Comparison of ENCODE assay signal across 8 cellular contexts in genomic region chr19:10230904-10231623, GRCh38. TPM values are rescaled to one million over a fixed set of nuclear protein-coding genes. Genes with fewer than 3 reads are reported as not detected.
DNase-seq lines count a peak whose midpoint lies in the region; ATAC-seq, FAIRE-seq and TF ChIP-seq lines count a peak whose summit lies in the region.

S1PR2 (minus strand) TSS chr19:10231331; CDS start chr19:10224905, 6,426 bp downstream.

- peak; percentile 84 for DNase-seq in D341Med (ENCODE audit: low spot score)
- DNase-seq in HCT116 (ENCODE audit: low read depth, low spot score) = peak; percentile 49
- peak; percentile 74 for DNase-seq in NCI-H2029 (lab: John Stamatoyannopoulos, UW)
- DNase-seq in bronchial epithelial cell (ENCODE audit: low read depth) = no peak
- peak; percentile 67 to 70 (median 69) for DNase-seq in immature natural killer cell
- DNase-seq in stimulated activated CD4-positive, alpha-beta T cell treated with anti-CD3 and anti-CD28 coated beads, Interleukin-15, amount 100 ng/mL, for 1 hour (ENCODE audit: low read depth in 1 of 2, low spot score in 1 of 2) = peak; percentile 30 to 58

- intact Hi-C loops in HCT116 (cut with micrococcal nuclease) = no loop called here

- TF ChIP-seq RAD21 in HCT116 (IDR thresholded peaks at IDR 0.05; ENCODE audit: low read depth) = no peak

- RAD21 ChIA-PET in HCT116 (lab: Charles Lee; ENCODE audit: low non-redundant PET in 1 of 2, low total read pairs in 2 of 2, uncharacterized antibody in 2 of 2, unreplicated experiment in 2 of 2) = no interaction called here

- H3K27me3 Mint-ChIP-seq in immature natural killer cell (ENCODE audit: low read depth in 3 of 3) = peaks cover 0 to 11% (median 2%) of the 10 kb centered on the region in 3 donors

- peak within 1 kb of the TSS; percentile 85 for H3K27ac ChIP-seq in HCT116 (ENCODE audit: low read depth, low read length)

- TF ChIP-seq POLR2A in HCT116 (IDR thresholded peaks at IDR 0.05; ENCODE audit: borderline replicate concordance, extremely low read depth, insufficient read depth, insufficient read length) = no peak

- H3K27me3 ChIP-seq in HCT116 (ENCODE audit: insufficient read depth, low read length) = no peaks in the 10 kb centered on the region
- no peaks in the 10 kb centered on the region for H3K27me3 ChIP-seq in bronchial epithelial cell (ENCODE audit: control insufficient read depth, insufficient read depth, low read length)

- no peaks in the 10 kb centered on the region for H3K36me3 Mint-ChIP-seq in immature natural killer cell

- TF ChIP-seq CTCF in HCT116 (IDR thresholded peaks at IDR 0.05 in 2 of 3, conservative IDR thresholded peaks at IDR 0.05 in 1 of 3; ENCODE audit: borderline replicate concordance in 1 of 3, insufficient read depth in 1 of 3, low read depth in 2 of 3, low read length in 2 of 3) (no peak), WI38 (IDR thresholded peaks at IDR 0.05; ENCODE audit: low read depth, low read length) (no peak), bronchial epithelial cell (IDR thresholded peaks at IDR 0.05; ENCODE audit: insufficient read depth, low read length, severe bottlenecking) (no peak)

- no TSS peak for BruUV-seq in HCT116 (replicated peaks; lab: Mats Ljungman, UMichigan)

- peaks cover 27 to 29% of the 10 kb centered on the region in 2 donors for H3K4me1 Mint-ChIP-seq in immature natural killer cell

- H3K36me3 ChIP-seq in HCT116 (ENCODE audit: control insufficient read depth in 1 of 2, insufficient read depth in 2 of 2, low read length in 2 of 2) = no peaks in the 10 kb centered on the region
- no peaks in the 10 kb centered on the region for H3K36me3 ChIP-seq in bronchial epithelial cell (ENCODE audit: control insufficient read depth, insufficient read depth, low read length)

- CTCF ChIA-PET in HCT116 (lab: Charles Lee) = no interaction called here

- POLR2A ChIA-PET in HCT116 (lab: Charles Lee) = interaction anchor here (1.0 kb wide), 1 partner anchor 28 kb away, joined by 3 read pairs; no protein-coding TSS in a partner anchor

- peaks cover 4 to 32% of the 10 kb centered on the region in 2 experiments; a peak in 3 of 4 replicates for H3K4me1 ChIP-seq in HCT116 (ENCODE audit: control insufficient read depth in 1 of 2, insufficient read depth in 2 of 2, low read length in 2 of 2)

- peak within 1 kb of the TSS; percentile 95 for H3K9ac ChIP-seq in HCT116 (ENCODE audit: low read length)

- H3K4me2 ChIP-seq in HCT116 (ENCODE audit: low read length) = peak within 1 kb of the TSS; percentile 99

- no peaks in the 10 kb centered on the region for H3K9me3 Mint-ChIP-seq in immature natural killer cell

- peak within 1 kb of the TSS; percentile 84 to 90 (median 87) for H3K4me3 Mint-ChIP-seq in immature natural killer cell

- peaks cover 6% of the 10 kb centered on the region; the same call in 1 of the 2 replicates for H3K79me2 ChIP-seq in HCT116 (ENCODE audit: insufficient read depth, low read length)

- H3K4me3 ChIP-seq in HCT116 (replicated peaks in 1 of 2; ENCODE audit: low read depth in 1 of 2, low read length in 2 of 2) (peak within 1 kb of the TSS; percentile 78 to 83), WI38 (ENCODE audit: low read depth, low read length) (peak within 1 kb of the TSS; percentile 76), bronchial epithelial cell (ENCODE audit: low read depth, low read length) (peak within 1 kb of the TSS; percentile 79)

- H3K9me2 ChIP-seq in HCT116 (ENCODE audit: insufficient read depth) = no peaks in the 10 kb centered on the region

- no peak for FAIRE-seq in bronchial epithelial cell (lab: Jason Lieb, UNC)

- H4K20me1 ChIP-seq in HCT116 (ENCODE audit: insufficient read depth) = no peaks in the 10 kb centered on the region

- H2AFZ ChIP-seq in HCT116 (ENCODE audit: low read depth, low read length, poor library complexity, severe bottlenecking) = peak within 1 kb of the TSS; percentile 32

- H3K9me3 ChIP-seq in HCT116 (ENCODE audit: control insufficient read depth in 1 of 2, insufficient read depth in 1 of 2, low read depth in 1 of 2, low read length in 2 of 2) = no peaks in the 10 kb centered on the region

- peak within 1 kb of the TSS; percentile 68 to 89 (median 88) for H3K27ac Mint-ChIP-seq in immature natural killer cell

- ATAC-seq in HCT116 (peak; percentile 84), HG02884 (IDR thresholded peaks at IDR 0.05; ENCODE audit: unreplicated experiment) (no peak)

TF ChIP-seq in HCT116, 20 proteins besides CTCF, POLR2A, EP300 and RAD21:
- TF ChIP-seq ELF1 (IDR thresholded peaks at IDR 0.05; ENCODE audit: borderline replicate concordance, low read depth) (no peak), ZFX (IDR thresholded peaks at IDR 0.05) (peak; percentile 72; the same call in 1 of the 2 replicates), POLR2AphosphoS5 (IDR thresholded peaks at IDR 0.05; ENCODE audit: low read depth, low read length) (peak; percentile 72)

RNA-seq across cellular contexts. Expression of gene S1PR2, which starts in this region (rescaled TPM):
- total RNA-seq in HCT116 (2021; ENCODE audit: unreplicated experiment) = 6.1 TPM
- 3.8 and 3.9 TPM in 2 replicates for polyA plus RNA-seq in HCT116 (2012)
- total RNA-seq in bronchial epithelial cell = 1.3 and 1.9 TPM in 2 replicates
- 1 to 10 TPM in 2 of 3 donors, under 1 TPM in 1; 0.79 to 2.7 (median 1.4) TPM for polyA plus RNA-seq in immature natural killer cell
